In the genomic region with DNA sequence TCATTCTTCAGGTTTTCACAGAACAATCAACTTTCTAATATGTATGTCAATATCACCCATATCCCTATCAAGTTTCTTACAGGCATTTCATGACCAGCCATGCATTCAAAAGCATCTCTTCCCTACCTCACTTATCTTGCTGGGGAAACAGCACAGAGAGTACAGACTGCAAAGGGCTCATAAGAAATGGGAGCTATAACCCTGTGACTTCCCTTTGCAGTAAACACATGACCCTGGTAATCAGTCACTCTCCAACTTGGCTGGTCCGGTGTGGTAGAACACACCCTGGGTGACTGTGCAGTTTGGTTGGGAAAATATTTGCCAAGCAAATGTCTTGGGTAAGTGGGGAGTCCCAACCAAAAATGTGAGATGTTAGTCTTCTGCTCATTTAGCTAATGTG, we compare ENCODE assay signal across 14 cellular contexts. TPM values are rescaled to one million over a fixed set of nuclear protein-coding genes. Genes with fewer than 3 reads are reported as not detected.
DNase-seq lines count a peak whose midpoint lies in the region; ATAC-seq, FAIRE-seq and TF ChIP-seq lines count a peak whose summit lies in the region.
"Had no signal": no experiment of that assay in that cellular context is flagged by ENCODE, and none has a peak within 500 bp of the region (broad histone marks: within the 10 kb centered on the region; RNA-seq: fewer than 3 reads in every experiment).

No MANE protein-coding gene starts in this region.

- FAIRE-seq in GM18507 (lab: Jason Lieb, UNC), result peak; percentile 67

- H3K4me3 Mint-ChIP-seq in progenitor cell of endocrine pancreas (ENCODE audit: low read depth) (no peak overlapping the region), mesothelial cell of epicardium (no peak overlapping the region)

- no peak for TF ChIP-seq CTCF in epithelial cell of proximal tubule (conservative IDR thresholded peaks at IDR 0.05; ENCODE audit: low read depth, low read length)
- no peak for TF ChIP-seq CTCF in progenitor cell of endocrine pancreas (IDR thresholded peaks at IDR 0.05; ENCODE audit: unreplicated experiment)
- no peak for TF ChIP-seq CTCF in mesothelial cell of epicardium (IDR thresholded peaks at IDR 0.05; ENCODE audit: unreplicated experiment)

- ATAC-seq in HG02981 (IDR thresholded peaks at IDR 0.05; ENCODE audit: unreplicated experiment), result peak; percentile 49
- ATAC-seq in HG02763 (IDR thresholded peaks at IDR 0.05; ENCODE audit: unreplicated experiment), result no peak
- ATAC-seq in SK-N-SH treated with all-trans-retinoic acid at 6 μM for 48 hours, result no peak
- ATAC-seq: Panc1 had no signal

- peaks cover 14% of the 10 kb centered on the region for H3K4me1 Mint-ChIP-seq in progenitor cell of endocrine pancreas (ENCODE audit: low read depth)
- H3K4me1 Mint-ChIP-seq in mesothelial cell of epicardium, result peaks cover 8% of the 10 kb centered on the region

- DNase-seq in GM18507 (ENCODE audit: extremely low spot score, insufficient read length, low read depth), result no peak
- DNase-seq in epithelial cell of proximal tubule (ENCODE audit: low read depth), result peak; percentile 67
- DNase-seq in progenitor cell of endocrine pancreas (ENCODE audit: low spot score, unreplicated experiment), result no peak
- no peak for DNase-seq in mesothelial cell of epicardium (ENCODE audit: low spot score in 2 of 2, unreplicated experiment in 2 of 2)
- no peak for DNase-seq in ureter (ENCODE audit: low spot score)
- DNase-seq: amniotic stem cell, foreskin melanocyte, IMR-90, NCI-H2081, right cardiac atrium had no signal

- H3K9me3 Mint-ChIP-seq in progenitor cell of endocrine pancreas (ENCODE audit: low read depth) (peaks cover 4% of the 10 kb centered on the region), mesothelial cell of epicardium (peaks cover 15% of the 10 kb centered on the region)

- H3K27me3 Mint-ChIP-seq in progenitor cell of endocrine pancreas, result no peaks in the 10 kb centered on the region
- H3K27me3 Mint-ChIP-seq in mesothelial cell of epicardium (ENCODE audit: low read depth), result no peaks in the 10 kb centered on the region

- H3K27ac Mint-ChIP-seq in progenitor cell of endocrine pancreas (peak overlapping the region; percentile 27), mesothelial cell of epicardium (no peak overlapping the region)

- H3K4me3 ChIP-seq in epithelial cell of proximal tubule (ENCODE audit: low read depth, low read length), result no peak overlapping the region

- H3K36me3 Mint-ChIP-seq in progenitor cell of endocrine pancreas (ENCODE audit: insufficient read depth) (no peaks in the 10 kb centered on the region), mesothelial cell of epicardium (no peaks in the 10 kb centered on the region)

TF ChIP-seq in SK-N-SH treated with all-trans-retinoic acid at 6 μM for 48 hours, 23 proteins besides CTCF, POLR2A, EP300 and RAD21:
- TF ChIP-seq ZNF565 (CRISPR knock-in tag; conservative IDR thresholded peaks at IDR 0.05; ENCODE audit: low read depth), result no peak
- no peak for TF ChIP-seq ZC3H10 (CRISPR knock-in tag; IDR thresholded peaks at IDR 0.05)
- TF ChIP-seq TOX (CRISPR knock-in tag; IDR thresholded peaks at IDR 0.05; ENCODE audit: borderline replicate concordance), result no peak
- TF ChIP-seq ZNF70 (CRISPR knock-in tag; IDR thresholded peaks at IDR 0.05), result no peak
- TF ChIP-seq, protein P1, sequence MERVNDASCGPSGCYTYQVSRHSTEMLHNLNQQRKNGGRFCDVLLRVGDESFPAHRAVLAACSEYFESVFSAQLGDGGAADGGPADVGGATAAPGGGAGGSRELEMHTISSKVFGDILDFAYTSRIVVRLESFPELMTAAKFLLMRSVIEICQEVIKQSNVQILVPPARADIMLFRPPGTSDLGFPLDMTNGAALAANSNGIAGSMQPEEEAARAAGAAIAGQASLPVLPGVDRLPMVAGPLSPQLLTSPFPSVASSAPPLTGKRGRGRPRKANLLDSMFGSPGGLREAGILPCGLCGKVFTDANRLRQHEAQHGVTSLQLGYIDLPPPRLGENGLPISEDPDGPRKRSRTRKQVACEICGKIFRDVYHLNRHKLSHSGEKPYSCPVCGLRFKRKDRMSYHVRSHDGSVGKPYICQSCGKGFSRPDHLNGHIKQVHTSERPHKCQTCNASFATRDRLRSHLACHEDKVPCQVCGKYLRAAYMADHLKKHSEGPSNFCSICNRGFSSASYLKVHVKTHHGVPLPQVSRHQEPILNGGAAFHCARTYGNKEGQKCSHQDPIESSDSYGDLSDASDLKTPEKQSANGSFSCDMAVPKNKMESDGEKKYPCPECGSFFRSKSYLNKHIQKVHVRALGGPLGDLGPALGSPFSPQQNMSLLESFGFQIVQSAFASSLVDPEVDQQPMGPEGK (CRISPR knock-in tag; IDR thresholded peaks at IDR 0.05; ENCODE audit: borderline replicate concordance), result no peak
- TF ChIP-seq, protein P2, sequence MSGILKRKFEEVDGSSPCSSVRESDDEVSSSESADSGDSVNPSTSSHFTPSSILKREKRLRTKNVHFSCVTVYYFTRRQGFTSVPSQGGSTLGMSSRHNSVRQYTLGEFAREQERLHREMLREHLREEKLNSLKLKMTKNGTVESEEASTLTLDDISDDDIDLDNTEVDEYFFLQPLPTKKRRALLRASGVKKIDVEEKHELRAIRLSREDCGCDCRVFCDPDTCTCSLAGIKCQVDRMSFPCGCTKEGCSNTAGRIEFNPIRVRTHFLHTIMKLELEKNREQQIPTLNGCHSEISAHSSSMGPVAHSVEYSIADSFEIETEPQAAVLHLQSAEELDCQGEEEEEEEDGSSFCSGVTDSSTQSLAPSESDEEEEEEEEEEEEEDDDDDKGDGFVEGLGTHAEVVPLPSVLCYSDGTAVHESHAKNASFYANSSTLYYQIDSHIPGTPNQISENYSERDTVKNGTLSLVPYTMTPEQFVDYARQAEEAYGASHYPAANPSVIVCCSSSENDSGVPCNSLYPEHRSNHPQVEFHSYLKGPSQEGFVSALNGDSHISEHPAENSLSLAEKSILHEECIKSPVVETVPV (CRISPR knock-in tag; IDR thresholded peaks at IDR 0.05), result no peak
- TF ChIP-seq PPARA (CRISPR knock-in tag; IDR thresholded peaks at IDR 0.05; ENCODE audit: borderline replicate concordance), result no peak
- no peak for TF ChIP-seq ESRRG (CRISPR knock-in tag; IDR thresholded peaks at IDR 0.05)
- no peak for TF ChIP-seq GLIS3 (CRISPR knock-in tag; IDR thresholded peaks at IDR 0.05)
- no peak for TF ChIP-seq SNAI2 (CRISPR knock-in tag; IDR thresholded peaks at IDR 0.05)
- TF ChIP-seq, protein P3, sequence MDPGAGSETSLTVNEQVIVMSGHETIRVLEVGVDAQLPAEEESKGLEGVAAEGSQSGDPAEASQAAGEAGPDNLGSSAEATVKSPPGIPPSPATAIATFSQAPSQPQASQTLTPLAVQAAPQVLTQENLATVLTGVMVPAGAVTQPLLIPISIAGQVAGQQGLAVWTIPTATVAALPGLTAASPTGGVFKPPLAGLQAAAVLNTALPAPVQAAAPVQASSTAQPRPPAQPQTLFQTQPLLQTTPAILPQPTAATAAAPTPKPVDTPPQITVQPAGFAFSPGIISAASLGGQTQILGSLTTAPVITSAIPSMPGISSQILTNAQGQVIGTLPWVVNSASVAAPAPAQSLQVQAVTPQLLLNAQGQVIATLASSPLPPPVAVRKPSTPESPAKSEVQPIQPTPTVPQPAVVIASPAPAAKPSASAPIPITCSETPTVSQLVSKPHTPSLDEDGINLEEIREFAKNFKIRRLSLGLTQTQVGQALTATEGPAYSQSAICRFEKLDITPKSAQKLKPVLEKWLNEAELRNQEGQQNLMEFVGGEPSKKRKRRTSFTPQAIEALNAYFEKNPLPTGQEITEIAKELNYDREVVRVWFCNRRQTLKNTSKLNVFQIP (CRISPR knock-in tag; IDR thresholded peaks at IDR 0.05; ENCODE audit: borderline replicate concordance, low read depth), result no peak
- TF ChIP-seq ZNF8 (CRISPR knock-in tag; IDR thresholded peaks at IDR 0.05), result no peak
- TF ChIP-seq CSDC2 (CRISPR knock-in tag; IDR thresholded peaks at IDR 0.05), result no peak
- TF ChIP-seq BACH2 (CRISPR knock-in tag; IDR thresholded peaks at IDR 0.05; ENCODE audit: borderline replicate concordance), result no peak
- TF ChIP-seq ISL1 (CRISPR knock-in tag; IDR thresholded peaks at IDR 0.05), result no peak

RNA-seq across cellular contexts. Expression of a gene that starts 49.4 kb away (rescaled TPM):
- 7.5 and 11.8 TPM in 2 replicates for total RNA-seq in epithelial cell of proximal tubule
- total RNA-seq in progenitor cell of endocrine pancreas, result 15.9 and 18.7 TPM in 2 replicates
- total RNA-seq in mesothelial cell of epicardium, result 10.1 to 11.7 TPM (median 11.5 TPM) in 3 replicates
- 10.1 TPM for total RNA-seq in ureter
